Comparison of ENCODE assay signal across 9 cellular contexts in the genomic region with DNA sequence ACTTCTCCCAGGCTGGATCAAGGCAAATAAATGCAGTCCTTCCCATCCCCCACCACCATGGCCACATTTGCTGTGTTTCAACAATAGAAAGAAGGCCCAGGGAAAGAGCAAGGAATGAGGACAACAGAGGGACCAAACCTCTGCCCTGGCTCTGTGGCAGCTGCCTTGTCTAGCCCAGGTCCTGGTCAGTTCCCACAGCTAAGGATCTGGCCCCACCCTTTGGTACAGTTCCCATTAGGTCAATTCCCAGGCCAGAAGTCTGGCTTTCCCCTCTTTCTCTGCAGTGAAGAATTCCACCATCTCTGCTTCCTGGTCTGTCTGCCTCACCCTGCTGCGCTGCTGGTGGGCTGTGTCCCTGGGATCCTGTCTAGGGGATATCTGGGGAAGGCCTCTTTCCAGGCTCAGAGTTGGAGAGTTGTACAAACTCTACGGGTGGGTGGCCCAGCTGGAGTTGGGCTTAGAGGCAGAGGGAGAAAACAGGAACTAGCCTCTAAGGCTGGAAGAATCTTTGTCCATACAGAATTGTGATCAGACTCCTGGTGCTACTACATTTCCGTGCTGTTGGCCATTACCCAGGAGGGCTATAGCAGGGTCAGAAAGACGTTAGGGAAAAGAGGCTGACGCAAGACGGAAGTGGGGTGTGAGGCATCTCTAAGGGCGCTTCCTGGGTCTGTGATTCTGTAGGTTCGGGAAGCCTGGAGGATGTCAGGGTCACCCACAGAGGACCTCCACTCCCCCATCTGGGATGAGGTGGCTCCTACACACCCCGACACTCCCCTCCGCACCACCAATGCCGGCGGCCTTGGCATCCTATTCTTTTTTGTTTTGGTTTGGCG. TPM values are rescaled to one million over a fixed set of nuclear protein-coding genes. Genes with fewer than 3 reads are reported as not detected.
DNase-seq lines count a peak whose midpoint lies in the region; ATAC-seq and TF ChIP-seq lines count a peak whose summit lies in the region.
"Had no signal": no experiment of that assay in that cellular context is flagged by ENCODE, and none has a peak within 500 bp of the region (broad histone marks: within the 10 kb centered on the region; RNA-seq: fewer than 3 reads in every experiment).

No MANE protein-coding gene starts in this region.

- H3K36me3 Mint-ChIP-seq in brain: peaks cover 22% of the 10 kb centered on the region

- peaks cover 55 to 93% (median 73%) of the 10 kb centered on the region in 10 experiments for H3K4me1 ChIP-seq in BLaER1 treated with 17β-estradiol and CSF1 and Interleukin-3, amounts not matched to agents 10 nM and 100 nM
- H3K4me1 ChIP-seq in KMS-11 (ENCODE audit: low read depth, poor library complexity, severe bottlenecking) (peaks cover 18% of the 10 kb centered on the region), subcutaneous abdominal adipose tissue (ENCODE audit: control insufficient read depth in 5 of 5, insufficient read depth in 5 of 5, low read length in 5 of 5) (peaks cover 46 to 78% (median 71%) of the 10 kb centered on the region in 5 donors)

- DNase-seq in left lobe of liver (ENCODE audit: low spot score): no peak
- DNase-seq in stimulated activated CD4-positive, alpha-beta T cell treated with anti-CD3 and anti-CD28 coated beads, Interleukin-2, amount 100 ng/mL, for 48 hours: no peak

- no peaks in the 10 kb centered on the region for H3K9me3 Mint-ChIP-seq in brain

- TF ChIP-seq CTCF in KMS-11 (conservative IDR thresholded peaks at IDR 0.05; ENCODE audit: low read depth, low read length) (no peak), brain (conservative IDR thresholded peaks at IDR 0.05) (no peak)

- no peaks in the 10 kb centered on the region for H4K20me1 ChIP-seq in BLaER1 treated with 17β-estradiol and CSF1 and Interleukin-3, amounts not matched to agents 10 nM and 100 nM
- H4K20me1 ChIP-seq in KMS-11 (ENCODE audit: insufficient read depth): no peaks in the 10 kb centered on the region

- peak overlapping the region; percentile 94 for H2AFZ ChIP-seq in KMS-11 (ENCODE audit: low read depth)

- H3K9ac ChIP-seq in BLaER1 treated with 17β-estradiol and CSF1 and Interleukin-3, amounts not matched to agents 10 nM and 100 nM: peak overlapping the region; percentile 82 to 92 (median 88); a peak in 21 of 22 replicates
- peak overlapping the region; percentile 73 for H3K9ac ChIP-seq in KMS-11
- peak overlapping the region; percentile 86 to 94 (median 93) for H3K9ac ChIP-seq in subcutaneous abdominal adipose tissue (ENCODE audit: low read length in 5 of 5)

- peaks cover 18% of the 10 kb centered on the region for H3K27me3 Mint-ChIP-seq in brain

- peak; percentile 15 for ATAC-seq in left lobe of liver
- ATAC-seq in HG02840 (IDR thresholded peaks at IDR 0.05; ENCODE audit: low FRiP score, unreplicated experiment): no peak
- ATAC-seq in GM21360 (IDR thresholded peaks at IDR 0.05; ENCODE audit: unreplicated experiment): no peak

- peak overlapping the region; percentile 71 to 94 (median 88) for H3K4me2 ChIP-seq in BLaER1 treated with 17β-estradiol and CSF1 and Interleukin-3, amounts not matched to agents 10 nM and 100 nM
- H3K4me2 ChIP-seq in KMS-11: peak overlapping the region; percentile 94

- no peaks in the 10 kb centered on the region for H3K9me3 ChIP-seq in BLaER1 treated with 17β-estradiol and CSF1 and Interleukin-3, amounts not matched to agents 10 nM and 100 nM (replicated peaks in 1 of 11)
- H3K9me3 ChIP-seq in subcutaneous abdominal adipose tissue (ENCODE audit: control insufficient read depth in 5 of 5, low read length in 5 of 5): no peaks in the 10 kb centered on the region

- peaks cover 14% of the 10 kb centered on the region; the same call in 1 of the 2 replicates for H3K79me2 ChIP-seq in KMS-11 (ENCODE audit: insufficient read depth, low read depth)

- H3K27ac Mint-ChIP-seq in brain: peak overlapping the region; percentile 92 to 99 (median 95)

- peaks cover 93% of the 10 kb centered on the region for H3K4me1 Mint-ChIP-seq in brain

- H3K36me3 ChIP-seq in BLaER1 treated with 17β-estradiol and CSF1 and Interleukin-3, amounts not matched to agents 10 nM and 100 nM: peaks cover 5 to 31% (median 26%) of the 10 kb centered on the region in 11 experiments
- no peaks in the 10 kb centered on the region for H3K36me3 ChIP-seq in KMS-11 (ENCODE audit: insufficient read depth)
- H3K36me3 ChIP-seq in subcutaneous abdominal adipose tissue (ENCODE audit: control insufficient read depth in 5 of 5, insufficient read depth in 5 of 5, low read length in 5 of 5): peaks cover 3 to 25% (median 7%) of the 10 kb centered on the region in 5 donors

- H3K27ac ChIP-seq in BLaER1 treated with 17β-estradiol and CSF1 and Interleukin-3, amounts not matched to agents 10 nM and 100 nM: peak overlapping the region; percentile 82 to 93 (median 90)
- peak overlapping the region; percentile 60 for H3K27ac ChIP-seq in KMS-11
- peak overlapping the region; percentile 100 for H3K27ac ChIP-seq in subcutaneous abdominal adipose tissue (ENCODE audit: low read depth, low read length)

- H3K4me3 ChIP-seq in BLaER1 treated with 17β-estradiol and CSF1 and Interleukin-3, amounts not matched to agents 10 nM and 100 nM: peak overlapping the region in 9 of 10 experiments; percentile 65 to 85 (median 77); a peak in 19 of 20 replicates
- H3K4me3 ChIP-seq in KMS-11 (IDR thresholded peaks at IDR 0.05; ENCODE audit: insufficient read depth, low read depth, low read length) (peak overlapping the region; percentile 100), subcutaneous abdominal adipose tissue (ENCODE audit: low read depth in 1 of 5, low read length in 5 of 5) (peak overlapping the region; percentile 74 to 97 (median 93))

- peak overlapping the region; percentile 89 to 97 (median 95) for H3K4me3 Mint-ChIP-seq in brain

- no peaks in the 10 kb centered on the region for H3K27me3 ChIP-seq in BLaER1 treated with 17β-estradiol and CSF1 and Interleukin-3, amounts not matched to agents 10 nM and 100 nM
- no peaks in the 10 kb centered on the region; the same call in 1 of the 2 replicates for H3K27me3 ChIP-seq in KMS-11 (ENCODE audit: insufficient read depth, low read depth)
- H3K27me3 ChIP-seq in subcutaneous abdominal adipose tissue (ENCODE audit: control insufficient read depth in 5 of 5, insufficient read depth in 4 of 5, low read length in 5 of 5): peaks cover 0 to 9% (median 0%) of the 10 kb centered on the region in 5 donors

RNA-seq across cellular contexts. Expression of a gene that starts 1.0 kb away (rescaled TPM):
- polyA plus RNA-seq in brain (ENCODE audit: insufficient read depth, low read depth, low replicate concordance): 77.1 TPM
- 106 TPM for total RNA-seq in left lobe of liver

RNA-seq across cellular contexts. Expression of a gene that starts 2.4 kb away (rescaled TPM):
- polyA plus RNA-seq in brain (ENCODE audit: insufficient read depth, low read depth, low replicate concordance): 17.3 TPM
- total RNA-seq in left lobe of liver: 1.1 TPM

RNA-seq across cellular contexts. Expression of a gene that starts 13.9 kb away (rescaled TPM):
- 38.4 TPM for polyA plus RNA-seq in brain (ENCODE audit: insufficient read depth, low read depth, low replicate concordance)
- 13.4 TPM for total RNA-seq in left lobe of liver
- total RNA-seq: NCI-H460 had no signal

RNA-seq across cellular contexts. Expression of a gene that starts 22.2 kb away (rescaled TPM):
- polyA plus RNA-seq in brain (ENCODE audit: insufficient read depth, low read depth, low replicate concordance): not detected
- total RNA-seq in left lobe of liver: 4,148 TPM
- total RNA-seq: NCI-H460 had no signal

RNA-seq across cellular contexts. Expression of a gene that starts 23.9 kb away (rescaled TPM):
- polyA plus RNA-seq in brain (ENCODE audit: insufficient read depth, low read depth, low replicate concordance): 52.8 TPM
- 9.1 TPM for total RNA-seq in left lobe of liver
